ENCODE assay signal across 8 cellular contexts in the genomic region with DNA sequence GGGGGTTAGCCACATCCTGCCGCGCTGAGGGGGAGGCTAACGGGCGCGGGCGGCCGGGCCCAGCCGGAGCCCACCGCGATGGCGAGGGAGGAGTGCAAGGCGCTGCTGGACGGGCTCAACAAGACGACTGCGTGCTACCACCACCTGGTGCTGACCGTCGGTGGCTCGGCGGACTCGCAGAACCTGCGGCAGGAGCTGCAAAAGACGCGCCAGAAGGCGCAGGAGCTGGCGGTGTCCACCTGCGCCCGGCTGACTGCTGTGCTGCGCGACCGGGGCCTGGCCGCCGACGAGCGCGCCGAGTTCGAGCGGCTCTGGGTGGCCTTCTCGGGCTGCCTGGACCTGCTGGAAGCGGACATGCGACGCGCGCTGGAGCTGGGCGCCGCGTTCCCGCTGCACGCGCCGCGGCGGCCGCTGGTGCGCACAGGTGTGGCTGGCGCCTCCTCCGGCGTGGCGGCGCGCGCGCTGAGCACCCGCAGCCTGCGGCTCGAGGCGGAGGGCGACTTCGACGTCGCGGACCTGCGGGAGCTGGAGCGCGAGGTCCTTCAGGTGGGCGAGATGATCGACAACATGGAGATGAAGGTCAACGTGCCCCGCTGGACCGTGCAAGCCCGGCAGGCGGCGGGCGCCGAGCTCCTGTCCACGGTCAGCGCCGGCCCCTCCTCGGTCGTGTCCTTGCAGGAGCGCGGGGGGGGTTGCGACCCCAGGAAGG. TPM values are rescaled to one million over a fixed set of nuclear protein-coding genes. Genes with fewer than 3 reads are reported as not detected.
DNase-seq lines count a peak whose midpoint lies in the region; ATAC-seq and TF ChIP-seq lines count a peak whose summit lies in the region.

No MANE protein-coding gene starts in this region.

- no peak for ATAC-seq in activated T-helper 17 cell treated with anti-CD3 and anti-CD28 coated beads, Interleukin-2, amount 50 U/mL, for 72 hours (replicated peaks)
- ATAC-seq in GM21737 (IDR thresholded peaks at IDR 0.05; ENCODE audit: unreplicated experiment) (no peak), omental fat pad (ENCODE audit: low FRiP score) (no peak)

- H3K4me2 ChIP-seq in hepatocyte: peak overlapping the region; percentile 93

- H3K79me2 ChIP-seq in hepatocyte: peaks cover 35% of the 10 kb centered on the region

- no peak overlapping the region for H3K27ac Mint-ChIP-seq in CD14-positive monocyte
- no peak overlapping the region for H3K27ac Mint-ChIP-seq in activated T-helper 17 cell treated with anti-CD3 and anti-CD28 coated beads, Interleukin-2, amount 50 U/mL, for 72 hours

- H3K4me1 ChIP-seq in HUES6 (ENCODE audit: control insufficient read depth, insufficient read depth, low read length) (peaks cover 11% of the 10 kb centered on the region), hepatocyte (ENCODE audit: insufficient read depth) (peaks cover 17% of the 10 kb centered on the region), skeletal muscle tissue (ENCODE audit: control insufficient read depth in 3 of 3, insufficient read depth in 3 of 3, low read length in 3 of 3) (peaks cover 32 to 54% (median 40%) of the 10 kb centered on the region in 3 donors)

- intact Hi-C loops in CD14-positive monocyte (cut with micrococcal nuclease): loop anchor here (10.0 kb wide), 1 partner anchor 272 kb away; a partner anchor contains a TSS

- H3K27me3 ChIP-seq in HUES6 (ENCODE audit: control insufficient read depth, insufficient read depth, low read length): peaks cover 36% of the 10 kb centered on the region
- H3K27me3 ChIP-seq in hepatocyte: peaks cover 9% of the 10 kb centered on the region
- H3K27me3 ChIP-seq in skeletal muscle tissue (ENCODE audit: control insufficient read depth in 3 of 3, insufficient read depth in 3 of 3, low read length in 3 of 3): peaks cover 0 to 15% (median 10%) of the 10 kb centered on the region in 3 donors

- no peak for TF ChIP-seq CTCF in CD14-positive monocyte (IDR thresholded peaks at IDR 0.05)
- TF ChIP-seq CTCF in hepatocyte (IDR thresholded peaks at IDR 0.05; ENCODE audit: poor library complexity): peak; percentile 2
- TF ChIP-seq CTCF in GM10248 (IDR thresholded peaks at IDR 0.05; ENCODE audit: control extremely low read depth, extremely low read depth, low read depth, missing control alignments): no peak
- no peak for TF ChIP-seq CTCF in omental fat pad (IDR thresholded peaks at IDR 0.05)

- H3K9me3 ChIP-seq in HUES6 (ENCODE audit: control insufficient read depth, insufficient read depth, low read depth, low read length): no peaks in the 10 kb centered on the region
- no peaks in the 10 kb centered on the region for H3K9me3 ChIP-seq in hepatocyte (ENCODE audit: low read depth)
- H3K9me3 ChIP-seq in skeletal muscle tissue (ENCODE audit: control insufficient read depth in 3 of 3, low read length in 3 of 3): no peaks in the 10 kb centered on the region

- peaks cover 5 to 10% of the 10 kb centered on the region in 2 donors for H3K36me3 Mint-ChIP-seq in CD14-positive monocyte
- peaks cover 6% of the 10 kb centered on the region for H3K36me3 Mint-ChIP-seq in activated T-helper 17 cell treated with anti-CD3 and anti-CD28 coated beads, Interleukin-2, amount 50 U/mL, for 72 hours (ENCODE audit: low read depth)

- peak overlapping the region; percentile 49 for H2AFZ ChIP-seq in hepatocyte

- H3K27ac ChIP-seq in HUES6 (ENCODE audit: low read depth, low read length): no peak overlapping the region
- H3K27ac ChIP-seq in hepatocyte: no peak overlapping the region
- H3K27ac ChIP-seq in skeletal muscle tissue (ENCODE audit: low read depth, low read length): peak overlapping the region; percentile 78

- POLR2A ChIA-PET in GM10248 (lab: Yijun Ruan, JAX): no interaction called here

- CTCF ChIA-PET in GM10248 (lab: Yijun Ruan, JAX): interaction anchor here (0.8 to 2.1 kb wide), 3 partner anchors 15 to 448 kb away, joined by 3 to 6 read pairs (median 4); a partner anchor contains a TSS

- DNase-seq in CD14-positive monocyte (ENCODE audit: low spot score) (no peak), hepatocyte (ENCODE audit: low spot score) (peak; percentile 61), GM10248 (ENCODE audit: extremely low spot score) (no peak), omental fat pad (ENCODE audit: low spot score) (no peak)

- H3K9ac ChIP-seq in HUES6 (ENCODE audit: low read length) (peak overlapping the region; percentile 9), skeletal muscle tissue (ENCODE audit: low read depth in 1 of 3, low read length in 3 of 3) (peak overlapping the region; percentile 61 to 80 (median 78))

- H3K36me3 ChIP-seq in HUES6 (ENCODE audit: control insufficient read depth, insufficient read depth, low read length): no peaks in the 10 kb centered on the region
- H3K36me3 ChIP-seq in hepatocyte (replicated peaks; ENCODE audit: insufficient read depth, low read depth): no peaks in the 10 kb centered on the region
- H3K36me3 ChIP-seq in skeletal muscle tissue (ENCODE audit: control insufficient read depth in 3 of 3, insufficient read depth in 3 of 3, low read length in 3 of 3): peaks cover 0 to 7% (median 0%) of the 10 kb centered on the region in 3 donors

- H3K4me3 ChIP-seq in HUES6 (ENCODE audit: low read depth, low read length): peak overlapping the region; percentile 99
- peak overlapping the region; percentile 82 for H3K4me3 ChIP-seq in hepatocyte
- peak overlapping the region; percentile 80 to 97 (median 88) for H3K4me3 ChIP-seq in skeletal muscle tissue (ENCODE audit: low read length in 3 of 3)

- WGBS in hepatocyte (ENCODE audit: low lambda C conversion rate, missing lambda C conversion rate): 6% methylated on average over 84 of the region's 93 CpGs

- peaks cover 33 to 45% (median 37%) of the 10 kb centered on the region in 3 donors for H3K27me3 Mint-ChIP-seq in CD14-positive monocyte (ENCODE audit: low read depth in 3 of 3)
- peaks cover 5% of the 10 kb centered on the region for H3K27me3 Mint-ChIP-seq in activated T-helper 17 cell treated with anti-CD3 and anti-CD28 coated beads, Interleukin-2, amount 50 U/mL, for 72 hours

- peaks cover 0 to 9% (median 0%) of the 10 kb centered on the region in 7 donors for H3K9me3 Mint-ChIP-seq in CD14-positive monocyte
- H3K9me3 Mint-ChIP-seq in activated T-helper 17 cell treated with anti-CD3 and anti-CD28 coated beads, Interleukin-2, amount 50 U/mL, for 72 hours: no peaks in the 10 kb centered on the region

- peak overlapping the region; percentile 79 to 86 for H3K4me3 Mint-ChIP-seq in CD14-positive monocyte
- peak overlapping the region; percentile 80 for H3K4me3 Mint-ChIP-seq in activated T-helper 17 cell treated with anti-CD3 and anti-CD28 coated beads, Interleukin-2, amount 50 U/mL, for 72 hours

- H3K9me2 ChIP-seq in hepatocyte (replicated peaks; ENCODE audit: insufficient read depth): no peaks in the 10 kb centered on the region

- H3K4me1 Mint-ChIP-seq in CD14-positive monocyte: peaks cover 42% of the 10 kb centered on the region
- peaks cover 17% of the 10 kb centered on the region for H3K4me1 Mint-ChIP-seq in activated T-helper 17 cell treated with anti-CD3 and anti-CD28 coated beads, Interleukin-2, amount 50 U/mL, for 72 hours

- peaks cover 12% of the 10 kb centered on the region for H4K20me1 ChIP-seq in hepatocyte (ENCODE audit: insufficient read depth, poor library complexity, severe bottlenecking)

RNA-seq across cellular contexts. Expression of a gene that starts 0.7 kb away (rescaled TPM):
- polyA plus RNA-seq in CD14-positive monocyte: not detected
- under 1 TPM; 0.48 to 0.93 TPM for total RNA-seq in activated T-helper 17 cell treated with anti-CD3 and anti-CD28 coated beads, Interleukin-2, amount 50 U/mL, for 72 hours
- 3.1 and 4.0 TPM in 2 replicates for total RNA-seq in hepatocyte
- 2.1 and 3.0 TPM in 2 replicates for polyA plus RNA-seq in hepatocyte
- total RNA-seq in skeletal muscle tissue: 0.52 TPM
- under 1 TPM; 0.19 to 0.79 (median 0.28) TPM for total RNA-seq in omental fat pad

RNA-seq across cellular contexts. Expression of a gene that starts 1.4 kb away (rescaled TPM):
- polyA plus RNA-seq in CD14-positive monocyte: 10 to 100 TPM in 1 of 2 donors, 1 to 10 TPM in 1; 8.7 to 14.5 TPM
- total RNA-seq in activated T-helper 17 cell treated with anti-CD3 and anti-CD28 coated beads, Interleukin-2, amount 50 U/mL, for 72 hours: 10 to 100 TPM; 31.7 to 40.0 TPM
- 30.5 and 32.6 TPM in 2 replicates for total RNA-seq in hepatocyte
- polyA plus RNA-seq in hepatocyte: 20.9 and 24.3 TPM in 2 replicates
- 19.3 TPM for total RNA-seq in skeletal muscle tissue
- 10 to 100 TPM; 22.7 to 38.5 (median 30.1) TPM for total RNA-seq in omental fat pad

RNA-seq across cellular contexts. Expression of a gene that starts 15.3 kb away (rescaled TPM):
- polyA plus RNA-seq in CD14-positive monocyte: 1 to 10 TPM; 3.8 to 4.6 TPM
- total RNA-seq in activated T-helper 17 cell treated with anti-CD3 and anti-CD28 coated beads, Interleukin-2, amount 50 U/mL, for 72 hours: 10 to 100 TPM; 14.6 to 21.4 TPM
- 7.6 and 10.2 TPM in 2 replicates for total RNA-seq in hepatocyte
- polyA plus RNA-seq in hepatocyte: 3.8 and 5.6 TPM in 2 replicates
- total RNA-seq in skeletal muscle tissue: 6.3 TPM
- 10 to 100 TPM in 2 of 4 donors, 1 to 10 TPM in 2; 6.1 to 15.9 (median 9.7) TPM for total RNA-seq in omental fat pad

RNA-seq across cellular contexts. Expression of a gene that starts 43.2 kb away (rescaled TPM):
- polyA plus RNA-seq in CD14-positive monocyte (not detected), hepatocyte (0.62 TPM in 1 of 2 replicates, not detected in the other)
- total RNA-seq in activated T-helper 17 cell treated with anti-CD3 and anti-CD28 coated beads, Interleukin-2, amount 50 U/mL, for 72 hours: 1 to 10 TPM in 1 of 2 donors, under 1 TPM in 1; 0.11 to 4.4 TPM
- total RNA-seq in hepatocyte (0.10 and 0.76 TPM in 2 replicates), skeletal muscle tissue (1.6 TPM), omental fat pad (1 to 10 TPM in 1 of 4 donors, under 1 TPM in 1, not detected in 2; 0.50 to 1.3 TPM)
